ENCODE assay signal across 8 cellular contexts in genomic region chr1:204104331-204105222, GRCh38. TPM values are rescaled to one million over a fixed set of nuclear protein-coding genes. Genes with fewer than 3 reads are reported as not detected.
DNase-seq lines count a peak whose midpoint lies in the region; ATAC-seq and TF ChIP-seq lines count a peak whose summit lies in the region.

No MANE protein-coding gene starts in this region.

- no peak overlapping the region for H3K4me3 Mint-ChIP-seq in nephron progenitor cell

- no peaks in the 10 kb centered on the region for H3K36me3 Mint-ChIP-seq in nephron progenitor cell (ENCODE audit: low read depth)

- ATAC-seq in HG03439 (IDR thresholded peaks at IDR 0.05; ENCODE audit: unreplicated experiment) (no peak), GM18907 (IDR thresholded peaks at IDR 0.05; ENCODE audit: unreplicated experiment) (no peak), HG02840 (IDR thresholded peaks at IDR 0.05; ENCODE audit: low FRiP score, unreplicated experiment) (no peak), HG02763 (IDR thresholded peaks at IDR 0.05; ENCODE audit: unreplicated experiment) (no peak)

- no peak for TF ChIP-seq CTCF in nephron progenitor cell (IDR thresholded peaks at IDR 0.05)

- peak overlapping the region; percentile 85 for H3K27ac Mint-ChIP-seq in nephron progenitor cell

- DNase-seq in COR-L47 (lab: John Stamatoyannopoulos, UW), result peak; percentile 42
- DNase-seq in NCI-H69 (lab: John Stamatoyannopoulos, UW), result peak; percentile 70
- DNase-seq in dermis blood vessel endothelial cell, result peak; percentile 63
- DNase-seq in nephron progenitor cell, result no peak

- H3K4me1 Mint-ChIP-seq in nephron progenitor cell, result peaks cover 78% of the 10 kb centered on the region

- no peaks in the 10 kb centered on the region for H3K9me3 Mint-ChIP-seq in nephron progenitor cell

- no peaks in the 10 kb centered on the region for H3K27me3 Mint-ChIP-seq in nephron progenitor cell (ENCODE audit: low read depth, poor library complexity)

RNA-seq across cellular contexts. Expression of gene SOX13, which starts 31.7 kb away (rescaled TPM):
- 15.3 and 23.0 TPM in 2 replicates for total RNA-seq in dermis blood vessel endothelial cell

RNA-seq across cellular contexts. Expression of gene ETNK2, which starts 47.3 kb away (rescaled TPM):
- 9.9 and 10.7 TPM in 2 replicates for total RNA-seq in dermis blood vessel endothelial cell
